ENCODE assay signal across 2 cellular contexts in the genomic region with DNA sequence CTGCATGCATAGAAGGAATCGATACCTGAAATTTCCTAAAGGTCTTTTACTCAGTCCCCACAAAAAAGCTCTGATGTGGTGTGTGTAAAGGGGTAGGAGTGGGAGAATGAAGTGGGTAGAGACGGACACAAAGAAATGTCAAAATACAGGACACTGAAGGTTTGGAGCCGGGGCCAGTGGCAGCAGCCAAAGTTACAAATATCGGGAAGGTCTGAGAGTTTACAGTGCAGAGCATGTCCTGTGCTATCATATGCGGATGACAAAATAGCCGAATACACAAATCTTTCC.
TF ChIP-seq lines count a peak whose summit lies in the region.

No MANE protein-coding gene starts in this region.

TF ChIP-seq in HCT116, 20 proteins besides CTCF, POLR2A, EP300 and RAD21 (continued from another document):
- TF ChIP-seq, protein P1, sequence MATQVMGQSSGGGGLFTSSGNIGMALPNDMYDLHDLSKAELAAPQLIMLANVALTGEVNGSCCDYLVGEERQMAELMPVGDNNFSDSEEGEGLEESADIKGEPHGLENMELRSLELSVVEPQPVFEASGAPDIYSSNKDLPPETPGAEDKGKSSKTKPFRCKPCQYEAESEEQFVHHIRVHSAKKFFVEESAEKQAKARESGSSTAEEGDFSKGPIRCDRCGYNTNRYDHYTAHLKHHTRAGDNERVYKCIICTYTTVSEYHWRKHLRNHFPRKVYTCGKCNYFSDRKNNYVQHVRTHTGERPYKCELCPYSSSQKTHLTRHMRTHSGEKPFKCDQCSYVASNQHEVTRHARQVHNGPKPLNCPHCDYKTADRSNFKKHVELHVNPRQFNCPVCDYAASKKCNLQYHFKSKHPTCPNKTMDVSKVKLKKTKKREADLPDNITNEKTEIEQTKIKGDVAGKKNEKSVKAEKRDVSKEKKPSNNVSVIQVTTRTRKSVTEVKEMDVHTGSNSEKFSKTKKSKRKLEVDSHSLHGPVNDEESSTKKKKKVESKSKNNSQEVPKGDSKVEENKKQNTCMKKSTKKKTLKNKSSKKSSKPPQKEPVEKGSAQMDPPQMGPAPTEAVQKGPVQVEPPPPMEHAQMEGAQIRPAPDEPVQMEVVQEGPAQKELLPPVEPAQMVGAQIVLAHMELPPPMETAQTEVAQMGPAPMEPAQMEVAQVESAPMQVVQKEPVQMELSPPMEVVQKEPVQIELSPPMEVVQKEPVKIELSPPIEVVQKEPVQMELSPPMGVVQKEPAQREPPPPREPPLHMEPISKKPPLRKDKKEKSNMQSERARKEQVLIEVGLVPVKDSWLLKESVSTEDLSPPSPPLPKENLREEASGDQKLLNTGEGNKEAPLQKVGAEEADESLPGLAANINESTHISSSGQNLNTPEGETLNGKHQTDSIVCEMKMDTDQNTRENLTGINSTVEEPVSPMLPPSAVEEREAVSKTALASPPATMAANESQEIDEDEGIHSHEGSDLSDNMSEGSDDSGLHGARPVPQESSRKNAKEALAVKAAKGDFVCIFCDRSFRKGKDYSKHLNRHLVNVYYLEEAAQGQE (IDR thresholded peaks at IDR 0.05; ENCODE audit: low read depth): no peak
- TF ChIP-seq FOSL1 (IDR thresholded peaks at IDR 0.05; ENCODE audit: low read depth) (no peak), SIN3A (IDR thresholded peaks at IDR 0.05; ENCODE audit: low read depth) (no peak)

TF ChIP-seq in SK-N-SH, 30 proteins besides CTCF, POLR2A, EP300 and RAD21 (continued from another document):
- TF ChIP-seq, protein P2, sequence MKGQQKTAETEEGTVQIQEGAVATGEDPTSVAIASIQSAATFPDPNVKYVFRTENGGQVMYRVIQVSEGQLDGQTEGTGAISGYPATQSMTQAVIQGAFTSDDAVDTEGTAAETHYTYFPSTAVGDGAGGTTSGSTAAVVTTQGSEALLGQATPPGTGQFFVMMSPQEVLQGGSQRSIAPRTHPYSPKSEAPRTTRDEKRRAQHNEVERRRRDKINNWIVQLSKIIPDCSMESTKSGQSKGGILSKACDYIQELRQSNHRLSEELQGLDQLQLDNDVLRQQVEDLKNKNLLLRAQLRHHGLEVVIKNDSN (IDR thresholded peaks at IDR 0.05; ENCODE audit: borderline replicate concordance, low read depth): no peak
- TF ChIP-seq, protein P3, sequence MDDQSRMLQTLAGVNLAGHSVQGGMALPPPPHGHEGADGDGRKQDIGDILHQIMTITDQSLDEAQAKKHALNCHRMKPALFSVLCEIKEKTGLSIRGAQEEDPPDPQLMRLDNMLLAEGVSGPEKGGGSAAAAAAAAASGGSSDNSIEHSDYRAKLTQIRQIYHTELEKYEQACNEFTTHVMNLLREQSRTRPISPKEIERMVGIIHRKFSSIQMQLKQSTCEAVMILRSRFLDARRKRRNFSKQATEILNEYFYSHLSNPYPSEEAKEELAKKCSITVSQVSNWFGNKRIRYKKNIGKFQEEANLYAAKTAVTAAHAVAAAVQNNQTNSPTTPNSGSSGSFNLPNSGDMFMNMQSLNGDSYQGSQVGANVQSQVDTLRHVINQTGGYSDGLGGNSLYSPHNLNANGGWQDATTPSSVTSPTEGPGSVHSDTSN (IDR thresholded peaks at IDR 0.05): no peak
- TF ChIP-seq, protein P4, sequence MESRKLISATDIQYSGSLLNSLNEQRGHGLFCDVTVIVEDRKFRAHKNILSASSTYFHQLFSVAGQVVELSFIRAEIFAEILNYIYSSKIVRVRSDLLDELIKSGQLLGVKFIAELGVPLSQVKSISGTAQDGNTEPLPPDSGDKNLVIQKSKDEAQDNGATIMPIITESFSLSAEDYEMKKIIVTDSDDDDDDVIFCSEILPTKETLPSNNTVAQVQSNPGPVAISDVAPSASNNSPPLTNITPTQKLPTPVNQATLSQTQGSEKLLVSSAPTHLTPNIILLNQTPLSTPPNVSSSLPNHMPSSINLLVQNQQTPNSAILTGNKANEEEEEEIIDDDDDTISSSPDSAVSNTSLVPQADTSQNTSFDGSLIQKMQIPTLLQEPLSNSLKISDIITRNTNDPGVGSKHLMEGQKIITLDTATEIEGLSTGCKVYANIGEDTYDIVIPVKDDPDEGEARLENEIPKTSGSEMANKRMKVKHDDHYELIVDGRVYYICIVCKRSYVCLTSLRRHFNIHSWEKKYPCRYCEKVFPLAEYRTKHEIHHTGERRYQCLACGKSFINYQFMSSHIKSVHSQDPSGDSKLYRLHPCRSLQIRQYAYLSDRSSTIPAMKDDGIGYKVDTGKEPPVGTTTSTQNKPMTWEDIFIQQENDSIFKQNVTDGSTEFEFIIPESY (IDR thresholded peaks at IDR 0.05; ENCODE audit: borderline replicate concordance, low read depth): no peak
- TF ChIP-seq GABPA (IDR thresholded peaks at IDR 0.05; ENCODE audit: low read depth): no peak
- no peak for TF ChIP-seq EZH2phosphoT487 (IDR thresholded peaks at IDR 0.05; ENCODE audit: borderline replicate concordance, low read depth)
- no peak for TF ChIP-seq RCOR1 (IDR thresholded peaks at IDR 0.05; ENCODE audit: low read length)
